In genomic region chr2:98931596-98931995, GRCh38 we compare ENCODE assay signal across 38 cellular contexts. TPM values are rescaled to one million over a fixed set of nuclear protein-coding genes. Genes with fewer than 3 reads are reported as not detected.
"Had no signal": no experiment of that assay in that cellular context is flagged by ENCODE, and none has a peak within 500 bp of the region (broad histone marks: within the 10 kb centered on the region; RNA-seq: fewer than 3 reads in every experiment).

No MANE protein-coding gene starts in this region.

- FAIRE-seq: bronchial epithelial cell, TTC549 had no signal

- H3K9me3 ChIP-seq: adrenal gland had no signal

- H3K27ac ChIP-seq: adrenal gland, cardiac muscle cell, VCaP had no signal

- H3K4me3 Mint-ChIP-seq: activated B cell treated with CpG ODN at 0.5 μM for 24 hours; activated CD4-positive, alpha-beta memory T cell treated with anti-CD3 and anti-CD28 coated beads for 36 hours; activated CD4-positive, alpha-beta T cell treated with anti-CD3 and anti-CD28 coated beads, Interleukin-2, amount 10 ng/mL, durations not matched to agents 24 days and 14 days; activated CD8-positive, alpha-beta T cell treated with anti-CD3 and anti-CD28 coated beads for 36 hours; activated naive CD4-positive, alpha-beta T cell treated with anti-CD3 and anti-CD28 coated beads for 36 hours; activated naive CD8-positive, alpha-beta T cell treated with anti-CD3 and anti-CD28 coated beads for 36 hours; activated T-cell treated with anti-CD3 and anti-CD28 coated beads, Interleukin-2, amount 50 U/mL, for 4 hours; activated T-cell treated with anti-CD3 and anti-CD28 coated beads, Interleukin-2, amount 50 U/mL, for 72 hours; activated T-helper 1 cell treated with anti-CD3 and anti-CD28 coated beads, Interleukin-12 subunit alpha, Interleukin-12 subunit beta, Interleukin-2, Interleukin-4 antibody, amounts not matched to agents 30 ng/mL and 10 ng/mL and 1 ng/mL, durations not matched to agents 14 hours and 24 hours and 36 hours; activated T-helper 17 cell treated with anti-CD3 and anti-CD28 coated beads, Interleukin-2, amount 50 U/mL, for 72 hours; brain; central memory CD8-positive, alpha-beta T cell; T-helper 1 cell treated with Interleukin-12 subunit alpha and Interleukin-12 subunit beta and Interleukin-4 antibody, amounts not matched to agents 30 μg/mL and 1 μg/mL, for 36 hours; T-helper 2 cell treated with Interferon-gamma antibody and Interleukin-4, amounts not matched to agents 5 μg/mL and 100 μg/mL, for 36 hours had no signal

- DNase-seq: activated B cell treated with CpG ODN at 0.5 μM for 24 hours; activated CD4-positive, alpha-beta memory T cell treated with anti-CD3 and anti-CD28 coated beads for 36 hours; activated CD4-positive, alpha-beta T cell treated with anti-CD3 and anti-CD28 coated beads for 4 hours; activated CD4-positive, alpha-beta T cell treated with anti-CD3 and anti-CD28 coated beads, Interleukin-2, amount 10 ng/mL, durations not matched to agents 24 days and 14 days; activated CD4-positive, alpha-beta T cell treated with anti-CD3 and anti-CD28 coated beads, Interleukin-2, amount 50 U/mL, for 1 hour; activated CD4-positive, alpha-beta T cell treated with anti-CD3 and anti-CD28 coated beads, Interleukin-2, amount 50 U/mL, for 4 hours; activated CD4-positive, CD25-positive, alpha-beta regulatory T cell treated with anti-CD3 and anti-CD28 coated beads, Interleukin-2, amount 50 U/mL, for 72 hours; activated CD8-positive, alpha-beta memory T cell treated with anti-CD3 and anti-CD28 coated beads, Interleukin-2, amount 50 U/mL, for 4 hours; activated CD8-positive, alpha-beta T cell treated with anti-CD3 and anti-CD28 coated beads for 36 hours; activated effector memory CD4-positive, alpha-beta T cell treated with anti-CD3 and anti-CD28 coated beads, Interleukin-2, amount 50 U/mL, for 16 hours; activated gamma-delta T cell treated with Interleukin-2 at 50 U/mL for 16 hours; activated naive CD4-positive, alpha-beta T cell; activated naive CD4-positive, alpha-beta T cell treated with anti-CD3 and anti-CD28 coated beads for 36 hours; activated naive CD4-positive, alpha-beta T cell treated with anti-CD3 and anti-CD28 coated beads, Interleukin-2, amount 50 U/mL, for 16 hours; activated naive CD8-positive, alpha-beta T cell treated with anti-CD3 and anti-CD28 coated beads for 36 hours; activated T-cell treated with anti-CD3 and anti-CD28 coated beads for 4 hours; activated T-cell treated with anti-CD3 and anti-CD28 coated beads, Interleukin-2, amount 50 U/mL, for 1 hour; activated T-cell treated with anti-CD3 and anti-CD28 coated beads, Interleukin-2, amount 50 U/mL, for 4 hours; activated T-cell treated with anti-CD3 and anti-CD28 coated beads, Interleukin-2, amount 50 U/mL, for 72 hours; amniotic stem cell; aorta; caudate nucleus; cerebellar nuclear complex; T-helper 1 cell; T-helper 2 cell; T-helper 9 cell had no signal

- H3K4me3 ChIP-seq: adrenal gland, cardiac muscle cell had no signal

- H3K36me3 ChIP-seq: adrenal gland, cardiac muscle cell had no signal

- H3K36me3 Mint-ChIP-seq: activated CD4-positive, alpha-beta memory T cell treated with anti-CD3 and anti-CD28 coated beads for 36 hours; activated naive CD4-positive, alpha-beta T cell treated with anti-CD3 and anti-CD28 coated beads, Interleukin-2, amount 50 U/mL, for 72 hours; activated naive CD8-positive, alpha-beta T cell treated with anti-CD3 and anti-CD28 coated beads for 36 hours; brain had no signal

- H3K4me1 Mint-ChIP-seq: central memory CD8-positive, alpha-beta T cell had no signal

- H3K9me3 Mint-ChIP-seq: activated B cell treated with CpG ODN at 0.5 μM for 24 hours; activated CD4-positive, alpha-beta memory T cell treated with anti-CD3 and anti-CD28 coated beads for 36 hours; activated CD4-positive, alpha-beta T cell treated with anti-CD3 and anti-CD28 coated beads, Interleukin-2, amount 10 ng/mL, durations not matched to agents 24 days and 14 days; activated CD8-positive, alpha-beta T cell treated with anti-CD3 and anti-CD28 coated beads for 36 hours; activated naive CD4-positive, alpha-beta T cell treated with anti-CD3 and anti-CD28 coated beads for 36 hours; activated naive CD4-positive, alpha-beta T cell treated with anti-CD3 and anti-CD28 coated beads, Interleukin-2, amount 50 U/mL, for 72 hours; activated naive CD8-positive, alpha-beta T cell treated with anti-CD3 and anti-CD28 coated beads for 36 hours; activated T-cell treated with anti-CD3 and anti-CD28 coated beads, Interleukin-2, amount 50 U/mL, for 4 hours; activated T-cell treated with anti-CD3 and anti-CD28 coated beads, Interleukin-2, amount 50 U/mL, for 72 hours; activated T-helper 1 cell treated with anti-CD3 and anti-CD28 coated beads, Interleukin-12 subunit alpha, Interleukin-12 subunit beta, Interleukin-2, Interleukin-4 antibody, amounts not matched to agents 30 ng/mL and 10 ng/mL and 1 ng/mL, durations not matched to agents 14 hours and 24 hours and 36 hours; activated T-helper 17 cell treated with anti-CD3 and anti-CD28 coated beads, Interleukin-2, amount 50 U/mL, for 72 hours; brain; central memory CD8-positive, alpha-beta T cell; T-helper 1 cell treated with Interleukin-12 subunit alpha and Interleukin-12 subunit beta and Interleukin-4 antibody, amounts not matched to agents 30 μg/mL and 1 μg/mL, for 36 hours; T-helper 2 cell treated with Interferon-gamma antibody and Interleukin-4, amounts not matched to agents 5 μg/mL and 100 μg/mL, for 36 hours had no signal

- ATAC-seq: activated CD8-positive, alpha-beta T cell treated with anti-CD3 and anti-CD28 coated beads for 36 hours; activated naive CD4-positive, alpha-beta T cell treated with anti-CD3 and anti-CD28 coated beads, Interleukin-2, amount 50 U/mL, for 72 hours; activated T-cell treated with anti-CD3 and anti-CD28 coated beads, Interleukin-2, amount 50 U/mL, for 4 hours; activated T-cell treated with anti-CD3 and anti-CD28 coated beads, Interleukin-2, amount 50 U/mL, for 72 hours; activated T-helper 17 cell treated with anti-CD3 and anti-CD28 coated beads, Interleukin-2, amount 50 U/mL, for 72 hours had no signal

- H3K27ac Mint-ChIP-seq: activated B cell treated with CpG ODN at 0.5 μM for 24 hours; activated CD4-positive, alpha-beta memory T cell treated with anti-CD3 and anti-CD28 coated beads for 36 hours; activated CD4-positive, alpha-beta T cell treated with anti-CD3 and anti-CD28 coated beads, Interleukin-2, amount 10 ng/mL, durations not matched to agents 24 days and 14 days; activated CD8-positive, alpha-beta T cell treated with anti-CD3 and anti-CD28 coated beads for 36 hours; activated naive CD4-positive, alpha-beta T cell treated with anti-CD3 and anti-CD28 coated beads for 36 hours; activated naive CD4-positive, alpha-beta T cell treated with anti-CD3 and anti-CD28 coated beads, Interleukin-2, amount 50 U/mL, for 72 hours; activated naive CD8-positive, alpha-beta T cell treated with anti-CD3 and anti-CD28 coated beads for 36 hours; activated T-cell treated with anti-CD3 and anti-CD28 coated beads, Interleukin-2, amount 50 U/mL, for 72 hours; activated T-helper 1 cell treated with anti-CD3 and anti-CD28 coated beads, Interleukin-12 subunit alpha, Interleukin-12 subunit beta, Interleukin-2, Interleukin-4 antibody, amounts not matched to agents 30 ng/mL and 10 ng/mL and 1 ng/mL, durations not matched to agents 14 hours and 24 hours and 36 hours; activated T-helper 17 cell treated with anti-CD3 and anti-CD28 coated beads, Interleukin-2, amount 50 U/mL, for 72 hours; brain; T-helper 1 cell treated with Interleukin-12 subunit alpha and Interleukin-12 subunit beta and Interleukin-4 antibody, amounts not matched to agents 30 μg/mL and 1 μg/mL, for 36 hours; T-helper 2 cell treated with Interferon-gamma antibody and Interleukin-4, amounts not matched to agents 5 μg/mL and 100 μg/mL, for 36 hours had no signal

RNA-seq across cellular contexts. Expression of gene CRACDL, which starts 4.4 kb away (rescaled TPM):
- total RNA-seq: activated B cell treated with CpG ODN at 0.5 μM for 24 hours had no signal
